14 cellular contexts compared by ENCODE assay signal in the genomic region with DNA sequence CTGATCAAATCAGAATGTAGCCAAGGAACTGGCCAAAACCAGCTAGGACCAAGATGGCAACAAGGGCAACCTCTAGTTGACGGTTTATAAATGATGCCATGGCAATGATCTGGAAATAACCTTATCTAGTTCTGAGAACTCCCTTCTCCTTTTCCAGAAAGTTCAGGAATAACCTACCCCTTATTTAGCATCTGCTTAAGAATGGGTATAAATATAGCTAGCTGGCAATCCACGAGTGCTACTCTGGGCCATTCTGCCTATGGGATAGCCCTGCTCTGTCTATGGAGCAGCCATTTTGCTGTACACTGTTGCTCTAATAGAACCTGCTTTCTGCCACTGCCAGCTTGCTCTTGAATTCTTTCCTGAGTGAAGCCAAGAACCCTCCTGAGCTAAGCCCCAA.
DNase-seq lines count a peak whose midpoint lies in the region; ATAC-seq and TF ChIP-seq lines count a peak whose summit lies in the region.
"Had no signal": no experiment of that assay in that cellular context is flagged by ENCODE, and none has a peak within 500 bp of the region (broad histone marks: within the 10 kb centered on the region; RNA-seq: fewer than 3 reads in every experiment).

No MANE protein-coding gene starts in this region.

- H3K9me3 Mint-ChIP-seq in chondrocyte (ENCODE audit: low read depth) = no peaks in the 10 kb centered on the region
- H3K9me3 Mint-ChIP-seq: CD8-positive, alpha-beta memory T cell had no signal

- H3K18ac ChIP-seq in mesenchymal stem cell (ENCODE audit: low read depth in 1 of 2, low read length in 2 of 2) = no peak overlapping the region

- H3K27ac ChIP-seq in mesenchymal stem cell (ENCODE audit: low read length, poor library complexity, severe bottlenecking) = no peak overlapping the region
- H3K27ac ChIP-seq in sigmoid colon = peak overlapping the region; percentile 27 to 80 (median 58)
- no peak overlapping the region for H3K27ac ChIP-seq in PC-3 (ENCODE audit: low read length)
- H3K27ac ChIP-seq: A549 had no signal

- no peak for TF ChIP-seq CTCF in chondrocyte (IDR thresholded peaks at IDR 0.05)
- no peak for TF ChIP-seq CTCF in sigmoid colon (IDR thresholded peaks at IDR 0.05)
- no peak for TF ChIP-seq CTCF in PC-3 (conservative IDR thresholded peaks at IDR 0.05; ENCODE audit: low read depth, low read length)

- no peaks in the 10 kb centered on the region for H3F3A ChIP-seq in PC-3 (ENCODE audit: low read length, unreplicated experiment)

- H3K4me2 ChIP-seq in mesenchymal stem cell (ENCODE audit: low read length, poor library complexity, severe bottlenecking) (no peak overlapping the region), PC-3 (ENCODE audit: low read length) (no peak overlapping the region)
- H3K4me2 ChIP-seq: A549 had no signal

- no peak overlapping the region for H3K4me3 ChIP-seq in mesenchymal stem cell (ENCODE audit: insufficient read depth in 1 of 2, low read depth in 1 of 2, low read length in 2 of 2)
- no peak overlapping the region for H3K4me3 ChIP-seq in sigmoid colon
- no peak overlapping the region for H3K4me3 ChIP-seq in PC-3 (ENCODE audit: low read length)
- H3K4me3 ChIP-seq: A549, HAP-1 had no signal

- no TSS peak for BruUV-seq in PC-3 (replicated peaks; lab: Mats Ljungman, UMichigan)

- H3K14ac ChIP-seq in mesenchymal stem cell (ENCODE audit: low read length in 2 of 2) = no peak overlapping the region

- no peaks in the 10 kb centered on the region for H3K36me3 ChIP-seq in mesenchymal stem cell (ENCODE audit: control insufficient read depth in 1 of 2, insufficient read depth in 2 of 2, low read depth in 1 of 2, low read length in 2 of 2)
- H3K36me3 ChIP-seq in sigmoid colon = no peaks in the 10 kb centered on the region
- no peaks in the 10 kb centered on the region for H3K36me3 ChIP-seq in PC-3 (ENCODE audit: low read depth, low read length)
- H3K36me3 ChIP-seq: HAP-1 had no signal

- intact Hi-C loops in sigmoid colon (cut with DNase I) = loop anchor here (5.0 kb wide), 1 partner anchor 82 kb away; no protein-coding TSS in a partner anchor
- intact Hi-C loops in PC-3 (cut with micrococcal nuclease) = no loop called here

- no peaks in the 10 kb centered on the region for H3K27me3 Mint-ChIP-seq in chondrocyte (ENCODE audit: low read depth)

- no peak overlapping the region for H4K8ac ChIP-seq in mesenchymal stem cell (ENCODE audit: low read length)

- TF ChIP-seq EP300 in sigmoid colon (IDR thresholded peaks at IDR 0.05) = no peak

- no peak overlapping the region for H4K91ac ChIP-seq in mesenchymal stem cell (ENCODE audit: low read length)

- peak overlapping the region; percentile 34 for H2BK120ac ChIP-seq in mesenchymal stem cell (ENCODE audit: low read depth, low read length)

- H3K79me2 ChIP-seq in PC-3 (ENCODE audit: low read length) = no peaks in the 10 kb centered on the region

- ATAC-seq in PC-3 = no peak
- ATAC-seq: A549 had no signal

- H3K27me3 ChIP-seq in mesenchymal stem cell (ENCODE audit: control insufficient read depth in 1 of 2, insufficient read depth in 1 of 2, low read length in 2 of 2) (no peaks in the 10 kb centered on the region), sigmoid colon (no peaks in the 10 kb centered on the region), PC-3 (ENCODE audit: low read length) (no peaks in the 10 kb centered on the region)

- H3K4me1 ChIP-seq in mesenchymal stem cell (ENCODE audit: control insufficient read depth, insufficient read depth, low read depth, low read length) = peaks cover 2% of the 10 kb centered on the region
- peaks cover 0 to 86% (median 63%) of the 10 kb centered on the region in 4 donors for H3K4me1 ChIP-seq in sigmoid colon
- H3K4me1 ChIP-seq in PC-3 (ENCODE audit: insufficient read depth, low read length) = peaks cover 16% of the 10 kb centered on the region
- H3K4me1 ChIP-seq: Caco-2, HAP-1 had no signal

- H3K4me3 Mint-ChIP-seq in chondrocyte (ENCODE audit: unreplicated experiment) = no peak overlapping the region
- H3K4me3 Mint-ChIP-seq: CD14-positive monocyte; CD8-positive, alpha-beta memory T cell had no signal

- no peak overlapping the region for H2AFZ ChIP-seq in mesenchymal stem cell (ENCODE audit: low read depth, low read length)
- H2AFZ ChIP-seq in PC-3 (ENCODE audit: low read length) = no peak overlapping the region

- DNase-seq in OCI-M1 (lab: John Stamatoyannopoulos, UW) (peak; percentile 70), chondrocyte (ENCODE audit: low spot score) (no peak), mesenchymal stem cell (no peak), sigmoid colon (no peak), NCI-H510A treated with DMSO at 0.1 percent for 48 hours (lab: John Stamatoyannopoulos, UW) (no peak), NCI-H446 treated with DMSO at 0.1 percent for 48 hours (lab: John Stamatoyannopoulos, UW) (no peak), PC-3 (no peak)
- DNase-seq: Caco-2; CD8-positive, alpha-beta memory T cell; DND-41; GDM1 had no signal

- H3K27ac Mint-ChIP-seq in chondrocyte (ENCODE audit: unreplicated experiment) = peak overlapping the region; percentile 58
- H3K27ac Mint-ChIP-seq: CD14-positive monocyte; CD8-positive, alpha-beta memory T cell had no signal

- no peak overlapping the region for H2AK5ac ChIP-seq in mesenchymal stem cell (ENCODE audit: low read length, severe bottlenecking)

- WGBS in mesenchymal stem cell = 92% methylated on average over 1 of the region's 2 CpGs
- WGBS in sigmoid colon, 2 donors = 82 to 86% methylated on average over 2 of the region's 2 CpGs

- POLR2A ChIA-PET in PC-3 (lab: Charles Lee; ENCODE audit: unreplicated experiment) = no interaction called here

- no peaks in the 10 kb centered on the region for H4K20me1 ChIP-seq in PC-3 (ENCODE audit: low read length)

- H2BK5ac ChIP-seq in mesenchymal stem cell (ENCODE audit: low read depth, low read length, poor library complexity, severe bottlenecking) = no peak overlapping the region

- no peak overlapping the region for H2BK15ac ChIP-seq in mesenchymal stem cell (ENCODE audit: low read depth, poor library complexity, severe bottlenecking)

- CTCF ChIA-PET in PC-3 (lab: Charles Lee) = no interaction called here

- no peak overlapping the region for H3K9ac ChIP-seq in mesenchymal stem cell (ENCODE audit: low read length)
- no peak overlapping the region for H3K9ac ChIP-seq in PC-3 (ENCODE audit: low read length)

- no peak for TF ChIP-seq POLR2A in sigmoid colon (IDR thresholded peaks at IDR 0.05)

- no peak overlapping the region for H3K23ac ChIP-seq in mesenchymal stem cell (ENCODE audit: low read length in 2 of 2)

- H3K9me2 ChIP-seq in PC-3 (replicated peaks; ENCODE audit: low read length) = no peaks in the 10 kb centered on the region

- H3K4ac ChIP-seq in mesenchymal stem cell (ENCODE audit: low read depth in 1 of 2, low read length in 2 of 2) = no peak overlapping the region

- H3K36me3 Mint-ChIP-seq in chondrocyte (ENCODE audit: low read depth) = no peaks in the 10 kb centered on the region
- H3K36me3 Mint-ChIP-seq: CD14-positive monocyte; CD8-positive, alpha-beta memory T cell had no signal

- no peak overlapping the region for H2BK12ac ChIP-seq in mesenchymal stem cell (ENCODE audit: low read length in 2 of 2)

- H3K4me1 Mint-ChIP-seq in chondrocyte (ENCODE audit: low read depth) = peaks cover 79% of the 10 kb centered on the region
- H3K4me1 Mint-ChIP-seq: CD14-positive monocyte; CD8-positive, alpha-beta memory T cell had no signal

- H3K79me1 ChIP-seq in mesenchymal stem cell (replicated peaks; ENCODE audit: low read length, poor library complexity, severe bottlenecking) = no peaks in the 10 kb centered on the region

- H3K9me3 ChIP-seq in mesenchymal stem cell (ENCODE audit: control insufficient read depth, low read length) (no peaks in the 10 kb centered on the region), sigmoid colon (no peaks in the 10 kb centered on the region), PC-3 (ENCODE audit: low read length) (no peaks in the 10 kb centered on the region)
- H3K9me3 ChIP-seq: A549, Caco-2, HAP-1 had no signal

Comparison
In these comparisons a context has a peak if more than half of its experiments do, and no peak if none do; other contexts are left out.
1. H3K27ac ChIP-seq: peak in sigmoid colon (4 of 4); none in mesenchymal stem cell (single experiment) and PC-3 (single experiment).